Comparison of ENCODE assay signal across 9 cellular contexts in the genomic region with DNA sequence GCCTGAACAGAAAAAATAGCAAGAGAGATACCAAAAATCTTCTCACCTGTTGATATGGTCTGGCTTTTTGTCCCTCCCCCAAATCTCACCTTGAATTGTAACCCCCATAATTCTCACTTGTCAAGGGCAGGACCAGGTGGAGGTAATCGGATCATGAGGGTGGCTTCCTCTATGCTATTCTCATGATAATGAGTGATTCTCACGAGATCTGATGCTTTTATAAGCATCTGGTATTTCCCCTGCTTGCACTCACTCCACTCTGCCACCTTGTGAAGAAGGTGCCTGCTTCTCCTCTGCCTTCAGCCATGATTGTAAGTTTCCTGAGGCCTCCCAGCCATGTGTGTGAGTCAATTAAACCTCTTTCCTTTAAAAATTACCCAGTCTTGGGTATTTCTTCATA.
"Had no signal": no experiment of that assay in that cellular context is flagged by ENCODE, and none has a peak within 500 bp of the region (broad histone marks: within the 10 kb centered on the region; RNA-seq: fewer than 3 reads in every experiment).

No MANE protein-coding gene starts in this region.

- DNase-seq: GOT3, H9, HCEC 1CT, HFFc6, IMR-90, KG1 had no signal

- ATAC-seq: K562 had no signal

- H3K4me3 Mint-ChIP-seq: H9, HFFc6 had no signal

- FAIRE-seq: H54, HTR-8/SVneo, K562 had no signal

- H3K4me3 ChIP-seq: K562 had no signal

- H3K27ac Mint-ChIP-seq: H9, HFFc6 had no signal

- H3K9me3 Mint-ChIP-seq: H9 had no signal
